In genomic region chr22:21688706-21689381, GRCh38 we compare ENCODE assay signal across 18 cellular contexts. TPM values are rescaled to one million over a fixed set of nuclear protein-coding genes. Genes with fewer than 3 reads are reported as not detected.
A peak's percentile ranks its signal among the peaks of the same experiment; 100 is the strongest.
DNase-seq lines count a peak whose midpoint lies in the region; ATAC-seq and TF ChIP-seq lines count a peak whose summit lies in the region.
"Had no signal": no experiment of that assay in that cellular context is flagged by ENCODE, and none has a peak within 500 bp of the region (broad histone marks: within the 10 kb centered on the region; RNA-seq: fewer than 3 reads in every experiment).

No MANE protein-coding gene starts in this region.

- H3K27me3 Mint-ChIP-seq in activated T-cell treated with anti-CD3 and anti-CD28 coated beads, Interleukin-2, amount 50 U/mL, for 24 hours = no peaks in the 10 kb centered on the region
- no peaks in the 10 kb centered on the region for H3K27me3 Mint-ChIP-seq in effector memory CD8-positive, alpha-beta T cell
- no peaks in the 10 kb centered on the region for H3K27me3 Mint-ChIP-seq in osteocyte (ENCODE audit: unreplicated experiment)
- H3K27me3 Mint-ChIP-seq: CD4-positive, CD25-positive, alpha-beta regulatory T cell; IgD-negative memory B cell; type B pancreatic cell had no signal

- no peak overlapping the region for H3K4me3 ChIP-seq in H7 (ENCODE audit: insufficient read depth, low read depth, low read length)

- H3K9me3 Mint-ChIP-seq in activated T-cell treated with anti-CD3 and anti-CD28 coated beads, Interleukin-2, amount 50 U/mL, for 24 hours = no peaks in the 10 kb centered on the region
- H3K9me3 Mint-ChIP-seq in effector memory CD8-positive, alpha-beta T cell = no peaks in the 10 kb centered on the region
- no peaks in the 10 kb centered on the region for H3K9me3 Mint-ChIP-seq in osteocyte (ENCODE audit: unreplicated experiment)
- H3K9me3 Mint-ChIP-seq: CD4-positive, CD25-positive, alpha-beta regulatory T cell; IgD-negative memory B cell; type B pancreatic cell had no signal

- no peak overlapping the region for H3K4me3 Mint-ChIP-seq in activated T-cell treated with anti-CD3 and anti-CD28 coated beads, Interleukin-2, amount 50 U/mL, for 24 hours
- peak overlapping the region in 1 of 2 donors; percentile 25 for H3K4me3 Mint-ChIP-seq in effector memory CD8-positive, alpha-beta T cell
- no peak overlapping the region for H3K4me3 Mint-ChIP-seq in osteocyte (ENCODE audit: unreplicated experiment)
- H3K4me3 Mint-ChIP-seq: CD4-positive, CD25-positive, alpha-beta regulatory T cell; type B pancreatic cell had no signal

- no peaks in the 10 kb centered on the region for H3K27me3 ChIP-seq in H7 (ENCODE audit: control insufficient read depth, insufficient read depth, low read length)

- DNase-seq in activated T-cell treated with anti-CD3 and anti-CD28 coated beads, Interleukin-2, amount 50 U/mL, for 24 hours = no peak
- DNase-seq in activated T-cell treated with anti-CD3 and anti-CD28 coated beads, Interleukin-2, amount 50 U/mL, for 1 hour = no peak
- DNase-seq in H7 = peak; percentile 43
- no peak for DNase-seq in effector memory CD8-positive, alpha-beta T cell
- DNase-seq in osteocyte (ENCODE audit: extremely low spot score, unreplicated experiment) = no peak
- no peak for DNase-seq in NCI-H1417 (lab: John Stamatoyannopoulos, UW)
- DNase-seq: DMS79; mesendoderm; NCI-H2029 treated with DMSO at 0.1 percent for 48 hours; NCI-H510A treated with DMSO at 0.1 percent for 48 hours; SIG-M5; stimulated activated CD4-positive, alpha-beta T cell treated with anti-CD3 and anti-CD28 coated beads, Interleukin-12 subunit alpha, Interleukin-12 subunit beta, amount 100 ng/mL, for 4 hours had no signal

- H3K36me3 Mint-ChIP-seq in activated T-cell treated with anti-CD3 and anti-CD28 coated beads, Interleukin-2, amount 50 U/mL, for 24 hours (ENCODE audit: low read depth) = peaks cover 82% of the 10 kb centered on the region
- H3K36me3 Mint-ChIP-seq in effector memory CD8-positive, alpha-beta T cell (ENCODE audit: insufficient read depth) = peaks cover 50% of the 10 kb centered on the region
- peaks cover 18% of the 10 kb centered on the region for H3K36me3 Mint-ChIP-seq in osteocyte (ENCODE audit: unreplicated experiment)
- H3K36me3 Mint-ChIP-seq: IgD-negative memory B cell had no signal

- TF ChIP-seq CTCF in osteocyte (IDR thresholded peaks at IDR 0.05) = no peak

- H3K4me1 Mint-ChIP-seq in activated T-cell treated with anti-CD3 and anti-CD28 coated beads, Interleukin-2, amount 50 U/mL, for 24 hours (ENCODE audit: low read depth) = peaks cover 26% of the 10 kb centered on the region
- H3K4me1 Mint-ChIP-seq in effector memory CD8-positive, alpha-beta T cell (ENCODE audit: low read depth in 2 of 2) = peaks cover 7 to 15% of the 10 kb centered on the region in 2 donors
- H3K4me1 Mint-ChIP-seq in osteocyte (ENCODE audit: unreplicated experiment) = peaks cover 4% of the 10 kb centered on the region

- peak overlapping the region; percentile 86 for H3K27ac Mint-ChIP-seq in activated T-cell treated with anti-CD3 and anti-CD28 coated beads, Interleukin-2, amount 50 U/mL, for 24 hours
- peak overlapping the region; percentile 89 to 91 for H3K27ac Mint-ChIP-seq in effector memory CD8-positive, alpha-beta T cell
- peak overlapping the region; percentile 27 for H3K27ac Mint-ChIP-seq in osteocyte (ENCODE audit: unreplicated experiment)
- H3K27ac Mint-ChIP-seq: type B pancreatic cell had no signal

- peaks cover 3% of the 10 kb centered on the region for H3K36me3 ChIP-seq in H7 (replicated peaks; ENCODE audit: control insufficient read depth, insufficient read depth, low read length)

- no peak for ATAC-seq in effector memory CD8-positive, alpha-beta T cell (replicated peaks)
- ATAC-seq in GM19395 (IDR thresholded peaks at IDR 0.05; ENCODE audit: unreplicated experiment) = no peak
- ATAC-seq in GM21360 (IDR thresholded peaks at IDR 0.05; ENCODE audit: unreplicated experiment) = no peak

RNA-seq across cellular contexts. Expression of gene PPIL2, which starts 23.0 kb away (rescaled TPM):
- total RNA-seq in H7 (2014; rRNA removed; shearing (Covaris generic)) = 23.1 and 23.5 TPM in 2 replicates
- 44.5 and 49.5 TPM in 2 replicates for total RNA-seq in osteocyte

RNA-seq across cellular contexts. Expression of gene SDF2L1, which starts 46.7 kb away (rescaled TPM):
- 29.3 and 54.0 TPM in 2 replicates for total RNA-seq in H7 (2014; rRNA removed; shearing (Covaris generic))
- 20.7 and 23.2 TPM in 2 replicates for total RNA-seq in osteocyte

RNA-seq across cellular contexts. Expression of gene YPEL1, which starts 46.8 kb away (rescaled TPM):
- total RNA-seq in H7 (2014; rRNA removed; shearing (Covaris generic)) = 2.2 and 6.4 TPM in 2 replicates
- 14.7 and 15.1 TPM in 2 replicates for total RNA-seq in osteocyte

RNA-seq across cellular contexts. Expression of gene CCDC116, which starts 56.3 kb away (rescaled TPM):
- total RNA-seq in H7 (2014; rRNA removed; shearing (Covaris generic)) = 0.48 and 0.55 TPM in 2 replicates
- 0.59 and 0.78 TPM in 2 replicates for total RNA-seq in osteocyte
- total RNA-seq: CD4-positive, CD25-positive, alpha-beta regulatory T cell; renal cortical epithelial cell had no signal

RNA-seq across cellular contexts. Expression of gene YDJC, which starts 59.0 kb away (rescaled TPM):
- 53.0 and 57.3 TPM in 2 replicates for total RNA-seq in H7 (2014; rRNA removed; shearing (Covaris generic))
- 15.7 and 15.9 TPM in 2 replicates for total RNA-seq in osteocyte

Comparison
In these comparisons a context has a peak if more than half of its experiments do, and no peak if none do; other contexts are left out.
1. H3K27ac Mint-ChIP-seq: peak in every context shown above with its lines; median percentile 90 in effector memory CD8-positive, alpha-beta T cell; 86 in activated T-cell treated with anti-CD3 and anti-CD28 coated beads, Interleukin-2, amount 50 U/mL, for 24 hours; 27 in osteocyte.